Comparison of ENCODE assay signal across 9 cellular contexts in the genomic region with DNA sequence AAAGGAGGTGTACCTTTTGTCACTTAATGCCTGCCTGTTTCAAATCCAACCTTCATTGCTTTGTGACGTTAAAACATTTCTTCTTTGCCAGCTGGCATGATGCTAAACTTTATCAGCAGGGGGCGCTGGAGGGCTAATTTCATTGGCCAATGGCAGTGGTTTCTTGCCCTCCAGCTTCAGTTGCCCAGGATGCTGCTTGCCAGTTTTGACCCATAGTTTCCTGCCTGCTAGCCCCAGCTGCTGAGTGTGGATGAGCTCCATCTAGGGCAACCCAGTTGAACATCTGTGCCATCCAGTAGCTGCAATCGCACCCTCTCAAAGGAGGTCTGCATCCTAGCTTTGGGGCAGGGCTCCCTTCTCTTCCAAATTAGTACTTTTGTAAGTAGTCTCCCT. TPM values are rescaled to one million over a fixed set of nuclear protein-coding genes. Genes with fewer than 3 reads are reported as not detected.
A peak's percentile ranks its signal among the peaks of the same experiment; 100 is the strongest.
DNase-seq lines count a peak whose midpoint lies in the region; ATAC-seq, FAIRE-seq and TF ChIP-seq lines count a peak whose summit lies in the region.
"Had no signal": no experiment of that assay in that cellular context is flagged by ENCODE, and none has a peak within 500 bp of the region (broad histone marks: within the 10 kb centered on the region; RNA-seq: fewer than 3 reads in every experiment).

No MANE protein-coding gene starts in this region.

- intact Hi-C loops in CD4-positive, alpha-beta T cell (cut with DNase I, micrococcal nuclease): loop anchor here (2.0 kb wide), 2 partner anchors 49 to 51 kb away; no protein-coding TSS in a partner anchor
- intact Hi-C loops in left colon (cut with DNase I, micrococcal nuclease): no loop called here

- peaks cover 6% of the 10 kb centered on the region for H3K4me1 Mint-ChIP-seq in CD4-positive, alpha-beta T cell (ENCODE audit: low read depth)

- H3K27me3 ChIP-seq in CD4-positive, alpha-beta T cell (ENCODE audit: control insufficient read depth, insufficient read depth, low read length): peaks cover 3% of the 10 kb centered on the region
- no peaks in the 10 kb centered on the region for H3K27me3 ChIP-seq in bronchial epithelial cell (ENCODE audit: control insufficient read depth, insufficient read depth, low read length)

- H3K27ac Mint-ChIP-seq in CD4-positive, alpha-beta T cell: no peak overlapping the region

- H3K4me3 Mint-ChIP-seq in CD4-positive, alpha-beta T cell: no peak overlapping the region
- H3K4me3 Mint-ChIP-seq: IgD-negative memory B cell had no signal

- TF ChIP-seq CTCF in CD4-positive, alpha-beta T cell (IDR thresholded peaks at IDR 0.05): peak; percentile 81
- TF ChIP-seq CTCF in WI38 (IDR thresholded peaks at IDR 0.05; ENCODE audit: low read depth, low read length) (peak; percentile 56), bronchial epithelial cell (IDR thresholded peaks at IDR 0.05; ENCODE audit: insufficient read depth, low read length, severe bottlenecking) (peak; percentile 74)

- peak; percentile 56 to 70 (median 62) for DNase-seq in CD4-positive, alpha-beta T cell
- peak; percentile 59 for DNase-seq in H4 (ENCODE audit: low spot score)
- peak; percentile 47 for DNase-seq in NCI-H2107 treated with DMSO at 0.1 percent for 48 hours (lab: John Stamatoyannopoulos, UW; ENCODE audit: unreplicated experiment)
- DNase-seq in bronchial epithelial cell (ENCODE audit: low read depth): peak; percentile 56
- peak; percentile 67 to 83 for DNase-seq in left colon
- DNase-seq in stimulated activated CD4-positive, alpha-beta T cell treated with anti-CD3 and anti-CD28 coated beads, Interleukin-4, amount 100 ng/mL, for 4 hours: peak; percentile 56 to 61

- H3K27ac ChIP-seq in CD4-positive, alpha-beta T cell (ENCODE audit: low read depth, low read length): no peak overlapping the region

- POLR2A ChIA-PET in CD4-positive, alpha-beta T cell (lab: Charles Lee): interaction anchor here (1.1 kb wide), 1 partner anchor 50 kb away, joined by 5 read pairs; no protein-coding TSS in a partner anchor

- H3K4me3 ChIP-seq in WI38 (ENCODE audit: low read depth, low read length) (no peak overlapping the region), bronchial epithelial cell (ENCODE audit: low read depth, low read length) (no peak overlapping the region)

- H3K36me3 ChIP-seq in bronchial epithelial cell (ENCODE audit: control insufficient read depth, insufficient read depth, low read length): no peaks in the 10 kb centered on the region

- ATAC-seq in CD4-positive, alpha-beta T cell (ENCODE audit: poor library complexity): peak; percentile 55
- ATAC-seq in left colon (peak; percentile 5), GM18873 (IDR thresholded peaks at IDR 0.05; ENCODE audit: low FRiP score, unreplicated experiment) (no peak)

- peaks cover 11% of the 10 kb centered on the region for H3K27me3 Mint-ChIP-seq in CD4-positive, alpha-beta T cell

- H3K9me3 ChIP-seq in CD4-positive, alpha-beta T cell (ENCODE audit: control insufficient read depth, low read length): no peaks in the 10 kb centered on the region

- no peak for FAIRE-seq in bronchial epithelial cell (lab: Jason Lieb, UNC)

- CTCF ChIA-PET in CD4-positive, alpha-beta T cell (lab: Charles Lee): interaction anchor here (0.7 to 2.2 kb wide), 11 partner anchors 8 to 51 kb away, joined by 3 to 13 read pairs (median 5); no protein-coding TSS in a partner anchor

- H3K9me3 Mint-ChIP-seq in CD4-positive, alpha-beta T cell: no peaks in the 10 kb centered on the region
- H3K9me3 Mint-ChIP-seq: IgD-negative memory B cell had no signal

- no peaks in the 10 kb centered on the region for H3K36me3 Mint-ChIP-seq in CD4-positive, alpha-beta T cell (ENCODE audit: low read depth)
- H3K36me3 Mint-ChIP-seq: IgD-negative memory B cell had no signal

RNA-seq across cellular contexts. Expression of gene ACKR2, which starts 22.1 kb away (rescaled TPM):
- under 1 TPM in 1 of 2 experiments, not detected in 1; 0.42 TPM for total RNA-seq in CD4-positive, alpha-beta T cell
- not detected in 2 replicates for total RNA-seq in H4 (2014; rRNA removed; shearing (Covaris generic))
- total RNA-seq in bronchial epithelial cell (1.3 and 3.3 TPM in 2 replicates), left colon (1 to 10 TPM; 4.9 to 6.3 TPM)

RNA-seq across cellular contexts. Expression of gene HIGD1A, which starts 27.0 kb away (rescaled TPM):
- 10 to 100 TPM in 1 of 2 experiments, 1 to 10 TPM in 1; 9.3 to 11.3 TPM for total RNA-seq in CD4-positive, alpha-beta T cell
- 134 and 182 TPM in 2 replicates for total RNA-seq in H4 (2014; rRNA removed; shearing (Covaris generic))
- total RNA-seq in bronchial epithelial cell (219 and 291 TPM in 2 replicates), left colon (100 to 1,000 TPM; 376 to 377 TPM)

RNA-seq across cellular contexts. Expression of gene CYP8B1, which starts 44.4 kb away (rescaled TPM):
- total RNA-seq in CD4-positive, alpha-beta T cell: not detected
- not detected in 2 replicates for total RNA-seq in H4 (2014; rRNA removed; shearing (Covaris generic))
- total RNA-seq in bronchial epithelial cell: not detected in 2 replicates
- not detected for total RNA-seq in left colon

RNA-seq across cellular contexts. Expression of gene CCDC13, which starts 58.3 kb away (rescaled TPM):
- total RNA-seq in CD4-positive, alpha-beta T cell: under 1 TPM in 1 of 2 experiments, not detected in 1; 0.38 TPM
- total RNA-seq in H4 (2014; rRNA removed; shearing (Covaris generic)): not detected in 2 replicates
- total RNA-seq in bronchial epithelial cell: 1.4 and 1.6 TPM in 2 replicates
- 1 to 10 TPM; 2.0 to 2.3 TPM for total RNA-seq in left colon

Comparison
In these comparisons a context has a peak if more than half of its experiments do, and no peak if none do; other contexts are left out.
1. RNA of gene HIGD1A, which starts 27.0 kb away (total RNA-seq): 376 to 377 TPM in left colon, 219 to 291 TPM in bronchial epithelial cell and 134 to 182 TPM in H4; 9.3 to 11.3 TPM in CD4-positive, alpha-beta T cell; every median in the first group is over 10 times any median in the second.
2. intact Hi-C loops: an anchor here in CD4-positive, alpha-beta T cell (2.0 kb wide); none called in left colon.
3. Peak in every context shown above with its lines, with median percentiles within 50 percentile points of each other: DNase-seq and CTCF ChIP-seq.